Comparison of ENCODE assay signal across 8 cellular contexts in genomic region chr5:177516601-177517568, GRCh38. TPM values are rescaled to one million over a fixed set of nuclear protein-coding genes. Genes with fewer than 3 reads are reported as not detected.
DNase-seq lines count a peak whose midpoint lies in the region; ATAC-seq and TF ChIP-seq lines count a peak whose summit lies in the region.

Gene DDX41 (minus strand): TSS chr5:177516961. CDS start chr5:177516945, 16 bp downstream.

- POLR2A ChIA-PET in AG04449 (lab: Yijun Ruan, JAX): interaction anchor here (0.7 to 3.5 kb wide), 10 partner anchors 12 to 75 kb away, joined by 3 to 22 read pairs (median 4); partner anchors contain the start of genes PDLIM7 and TMED9

- WGBS in mammary epithelial cell (ENCODE audit: low coverage, missing lambda C conversion rate): under 1% methylated on average over 19 of the region's 96 CpGs

- peak; percentile 77 for ATAC-seq in GM18868 (IDR thresholded peaks at IDR 0.05; ENCODE audit: unreplicated experiment)
- peak; percentile 69 for ATAC-seq in HG03108 (IDR thresholded peaks at IDR 0.05; ENCODE audit: unreplicated experiment)

- peak within 1 kb of the TSS; percentile 85 for H2AFZ ChIP-seq in mammary epithelial cell (ENCODE audit: low read depth, low read length)

- TF ChIP-seq CTCF in AG04449 (IDR thresholded peaks at IDR 0.05; ENCODE audit: insufficient read depth, low read length, missing control alignments) (peak; percentile 11), WERI-Rb-1 (IDR thresholded peaks at IDR 0.05; ENCODE audit: low read depth, low read length) (no peak), mammary epithelial cell (conservative IDR thresholded peaks at IDR 0.05 in 1 of 2, IDR thresholded peaks at IDR 0.05 in 1 of 2; ENCODE audit: extremely low read depth in 1 of 2, insufficient read depth in 1 of 2, low read depth in 1 of 2, low read length in 2 of 2) (peak in 1 of 2 donors; percentile 20)

- TSS peak; percentile 32 for BruUV-seq in mammary epithelial cell (replicated peaks; lab: Mats Ljungman, UMichigan)

- dilution Hi-C loops in mammary epithelial cell (cut with HindIII; ENCODE audit: low sequenced_read_pairs): loop anchor here (5.0 kb wide), 2 partner anchors 70 to 120 kb away; partner anchors contain the start of gene PRR7

- peak within 1 kb of the TSS; percentile 89 for H3K4me2 ChIP-seq in mammary epithelial cell (ENCODE audit: insufficient read depth, low read depth, low read length)

- H3K9me3 ChIP-seq in WERI-Rb-1 (ENCODE audit: severe bottlenecking): no peaks in the 10 kb centered on the region
- no peaks in the 10 kb centered on the region for H3K9me3 ChIP-seq in mammary epithelial cell (replicated peaks; ENCODE audit: insufficient read depth, low read length)
- H3K9me3 ChIP-seq in iPS-18c (ENCODE audit: control insufficient read depth, insufficient read depth, low read length): no peaks in the 10 kb centered on the region
- no peaks in the 10 kb centered on the region for H3K9me3 ChIP-seq in skeletal muscle tissue (ENCODE audit: control insufficient read depth in 3 of 3, low read length in 3 of 3)

- DNase-seq in AG04449 (ENCODE audit: low read depth, low spot score): peak; percentile 94
- peak; percentile 96 for DNase-seq in NCI-H2227 (lab: John Stamatoyannopoulos, UW; ENCODE audit: unreplicated experiment)
- DNase-seq in WERI-Rb-1: peak; percentile 94
- DNase-seq in mammary epithelial cell: peak; percentile 99

- H3K27ac ChIP-seq in WERI-Rb-1 (peak within 1 kb of the TSS; percentile 80), mammary epithelial cell (ENCODE audit: insufficient read depth, low read depth, low read length) (peak within 1 kb of the TSS; percentile 54), skeletal muscle tissue (ENCODE audit: low read depth, low read length) (peak within 1 kb of the TSS; percentile 73)

- no peaks in the 10 kb centered on the region for H3K27me3 ChIP-seq in WERI-Rb-1 (ENCODE audit: insufficient read depth, low read depth, severe bottlenecking)
- no peaks in the 10 kb centered on the region for H3K27me3 ChIP-seq in mammary epithelial cell (ENCODE audit: insufficient read depth, low read length)
- no peaks in the 10 kb centered on the region for H3K27me3 ChIP-seq in skeletal muscle tissue (ENCODE audit: control insufficient read depth in 3 of 3, insufficient read depth in 3 of 3, low read length in 3 of 3)

- CTCF ChIA-PET in AG04449 (lab: Yijun Ruan, JAX): interaction anchor here (1.0 to 5.3 kb wide), 8 partner anchors 11 to 127 kb away, joined by 3 to 105 read pairs (median 4); partner anchors contain the start of gene PDLIM7
- CTCF ChIA-PET in mammary epithelial cell (lab: Charles Lee; ENCODE audit: low non-redundant PET): interaction anchor here (0.6 to 0.7 kb wide), 3 partner anchors 14 to 29 kb away, joined by 3 to 6 read pairs (median 4); no protein-coding TSS in a partner anchor

- intact Hi-C loops in mammary epithelial cell (cut with micrococcal nuclease): loop anchor here (1.0 to 2.0 kb wide), 5 partner anchors 22 to 83 kb away; partner anchors contain the start of genes B4GALT7, FAM193B and TMED9

- H3K36me3 ChIP-seq in WERI-Rb-1 (peaks cover 13% of the 10 kb centered on the region), mammary epithelial cell (ENCODE audit: insufficient read depth, low read length) (peaks cover 6% of the 10 kb centered on the region), skeletal muscle tissue (ENCODE audit: control insufficient read depth in 3 of 3, insufficient read depth in 3 of 3, low read length in 3 of 3) (peaks cover 65 to 69% (median 68%) of the 10 kb centered on the region in 3 donors)

- H3K9ac ChIP-seq in mammary epithelial cell (ENCODE audit: insufficient read depth, low read length) (peak within 1 kb of the TSS; percentile 72), skeletal muscle tissue (ENCODE audit: low read depth in 1 of 3, low read length in 3 of 3) (peak within 1 kb of the TSS; percentile 88 to 97 (median 94))

- H3K79me2 ChIP-seq in mammary epithelial cell (ENCODE audit: insufficient read depth, low read length): peaks cover 44% of the 10 kb centered on the region

- in situ Hi-C loops in mammary epithelial cell (cut with MboI; ENCODE audit: low sequenced_read_pairs in 2 of 2): no loop called here

- H3K4me3 ChIP-seq in AG04449 (ENCODE audit: low read depth, low read length) (peak within 1 kb of the TSS; percentile 100), WERI-Rb-1 (ENCODE audit: low read depth, low read length) (peak within 1 kb of the TSS; percentile 80), mammary epithelial cell (replicated peaks in 1 of 3; ENCODE audit: insufficient read depth in 1 of 3, low read depth in 2 of 3, low read length in 3 of 3) (peak within 1 kb of the TSS; percentile 57 to 100 (median 86)), iPS-18c (ENCODE audit: insufficient read depth, low read depth, low read length) (peak within 1 kb of the TSS; percentile 95), skeletal muscle tissue (ENCODE audit: low read length in 3 of 3) (peak within 1 kb of the TSS; percentile 95 to 100 (median 99))

- H3K4me1 ChIP-seq in mammary epithelial cell (ENCODE audit: insufficient read depth, low read length) (peaks cover 14% of the 10 kb centered on the region), skeletal muscle tissue (ENCODE audit: control insufficient read depth in 3 of 3, insufficient read depth in 3 of 3, low read length in 3 of 3) (peaks cover 11 to 46% (median 25%) of the 10 kb centered on the region in 3 donors)

- no peaks in the 10 kb centered on the region for H4K20me1 ChIP-seq in mammary epithelial cell (ENCODE audit: insufficient read depth, low read length)

RNA-seq across cellular contexts. Expression of gene DDX41, which starts in this region (rescaled TPM):
- 10 to 100 TPM; 60.7 to 80.6 TPM for total RNA-seq in mammary epithelial cell
- polyA plus RNA-seq in mammary epithelial cell: 115 TPM
- polyA minus RNA-seq in mammary epithelial cell: 79.3 TPM
- total RNA-seq in skeletal muscle tissue: 33.9 TPM

Comparison
In these comparisons a context has a peak if more than half of its experiments do, and no peak if none do; other contexts are left out.
1. Peak in every context shown above with its lines: DNase-seq, ATAC-seq, H3K4me3 ChIP-seq and H3K27ac ChIP-seq.